1 cellular context compared by ENCODE assay signal in the genomic region with DNA sequence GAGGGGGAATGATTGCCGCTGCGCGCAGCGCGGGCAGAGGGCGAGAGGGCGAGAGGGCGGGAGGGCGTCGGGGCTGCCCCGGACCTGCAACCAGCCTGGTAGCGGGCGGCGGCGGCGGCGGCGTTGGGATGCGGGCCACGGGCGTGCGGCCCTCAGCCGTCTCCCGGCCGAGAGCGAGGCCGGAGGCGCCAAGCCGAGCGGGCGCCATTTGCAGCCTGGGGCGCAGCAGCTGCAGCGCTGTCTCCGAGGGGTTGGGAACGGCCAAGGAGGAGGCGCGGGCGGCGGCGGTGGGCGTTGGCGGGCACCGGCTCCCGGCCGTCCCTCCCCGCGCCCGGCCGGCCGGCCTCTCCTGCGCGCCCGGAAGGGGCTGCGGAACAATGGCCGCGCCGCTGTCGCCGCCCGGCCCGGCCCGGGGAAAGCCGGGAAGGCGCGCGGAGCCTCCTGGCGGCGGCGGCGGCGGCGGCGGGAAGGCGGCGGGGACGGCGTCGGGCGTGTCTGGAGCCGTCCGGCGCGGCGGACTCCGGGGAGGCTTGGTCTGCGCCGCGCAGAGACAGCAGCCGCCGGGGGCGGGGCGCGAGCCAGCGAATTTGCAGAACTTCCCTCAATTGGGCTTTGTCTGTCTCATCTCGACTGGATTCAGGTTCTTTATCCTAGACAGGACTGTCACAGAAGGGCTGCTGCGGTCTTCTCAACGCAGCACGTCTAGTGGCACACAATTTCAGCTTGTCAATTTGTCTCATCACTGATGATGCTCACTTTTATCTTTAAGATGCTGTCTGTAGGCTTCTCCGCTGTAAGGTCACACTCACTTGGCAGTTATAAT.
TF ChIP-seq lines count a peak whose summit lies in the region.

No MANE protein-coding gene starts in this region.

TF ChIP-seq in GM23338, 12 proteins besides CTCF, POLR2A, EP300 and RAD21 (continued from another document):
- TF ChIP-seq ZNF462 (CRISPR knock-in tag; IDR thresholded peaks at IDR 0.05): no peak
- no peak for TF ChIP-seq CREB1 (CRISPR knock-in tag; IDR thresholded peaks at IDR 0.05; ENCODE audit: low read depth)
- TF ChIP-seq EZH2 (IDR thresholded peaks at IDR 0.05; ENCODE audit: low read depth, unreplicated experiment): no peak
- TF ChIP-seq STAT1 (IDR thresholded peaks at IDR 0.05; ENCODE audit: unreplicated experiment): no peak
- TF ChIP-seq, protein P1, sequence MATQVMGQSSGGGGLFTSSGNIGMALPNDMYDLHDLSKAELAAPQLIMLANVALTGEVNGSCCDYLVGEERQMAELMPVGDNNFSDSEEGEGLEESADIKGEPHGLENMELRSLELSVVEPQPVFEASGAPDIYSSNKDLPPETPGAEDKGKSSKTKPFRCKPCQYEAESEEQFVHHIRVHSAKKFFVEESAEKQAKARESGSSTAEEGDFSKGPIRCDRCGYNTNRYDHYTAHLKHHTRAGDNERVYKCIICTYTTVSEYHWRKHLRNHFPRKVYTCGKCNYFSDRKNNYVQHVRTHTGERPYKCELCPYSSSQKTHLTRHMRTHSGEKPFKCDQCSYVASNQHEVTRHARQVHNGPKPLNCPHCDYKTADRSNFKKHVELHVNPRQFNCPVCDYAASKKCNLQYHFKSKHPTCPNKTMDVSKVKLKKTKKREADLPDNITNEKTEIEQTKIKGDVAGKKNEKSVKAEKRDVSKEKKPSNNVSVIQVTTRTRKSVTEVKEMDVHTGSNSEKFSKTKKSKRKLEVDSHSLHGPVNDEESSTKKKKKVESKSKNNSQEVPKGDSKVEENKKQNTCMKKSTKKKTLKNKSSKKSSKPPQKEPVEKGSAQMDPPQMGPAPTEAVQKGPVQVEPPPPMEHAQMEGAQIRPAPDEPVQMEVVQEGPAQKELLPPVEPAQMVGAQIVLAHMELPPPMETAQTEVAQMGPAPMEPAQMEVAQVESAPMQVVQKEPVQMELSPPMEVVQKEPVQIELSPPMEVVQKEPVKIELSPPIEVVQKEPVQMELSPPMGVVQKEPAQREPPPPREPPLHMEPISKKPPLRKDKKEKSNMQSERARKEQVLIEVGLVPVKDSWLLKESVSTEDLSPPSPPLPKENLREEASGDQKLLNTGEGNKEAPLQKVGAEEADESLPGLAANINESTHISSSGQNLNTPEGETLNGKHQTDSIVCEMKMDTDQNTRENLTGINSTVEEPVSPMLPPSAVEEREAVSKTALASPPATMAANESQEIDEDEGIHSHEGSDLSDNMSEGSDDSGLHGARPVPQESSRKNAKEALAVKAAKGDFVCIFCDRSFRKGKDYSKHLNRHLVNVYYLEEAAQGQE (IDR thresholded peaks at IDR 0.05; ENCODE audit: unreplicated experiment): no peak
